ENCODE assay signal across 1 cellular context in the genomic region with DNA sequence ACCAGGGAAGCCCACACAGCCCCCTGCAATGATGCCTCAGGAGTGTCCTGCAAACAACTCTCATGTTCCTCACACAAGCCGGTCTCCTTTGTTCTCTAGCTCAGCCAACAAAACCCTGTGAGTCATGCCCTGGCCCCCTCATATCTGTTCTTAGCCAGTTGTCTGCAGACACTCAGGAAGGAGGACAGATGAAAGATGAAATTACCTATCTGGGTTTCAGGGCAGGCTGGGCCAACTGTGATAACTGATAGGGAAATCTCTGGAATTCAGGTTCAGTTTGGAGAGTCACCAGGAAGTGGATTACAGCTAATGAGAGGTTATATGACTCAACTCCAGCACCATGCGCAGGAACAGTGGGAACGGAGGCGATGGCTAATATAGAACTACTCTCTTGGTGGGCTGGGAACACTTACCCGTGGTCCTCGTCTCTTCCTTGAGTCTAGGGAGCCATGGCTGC.
TF ChIP-seq lines count a peak whose summit lies in the region.

No MANE protein-coding gene starts in this region.

TF ChIP-seq in K562, 482 proteins besides CTCF, POLR2A, EP300 and RAD21 (continued from another document and continues in another):
- TF ChIP-seq, protein P1, sequence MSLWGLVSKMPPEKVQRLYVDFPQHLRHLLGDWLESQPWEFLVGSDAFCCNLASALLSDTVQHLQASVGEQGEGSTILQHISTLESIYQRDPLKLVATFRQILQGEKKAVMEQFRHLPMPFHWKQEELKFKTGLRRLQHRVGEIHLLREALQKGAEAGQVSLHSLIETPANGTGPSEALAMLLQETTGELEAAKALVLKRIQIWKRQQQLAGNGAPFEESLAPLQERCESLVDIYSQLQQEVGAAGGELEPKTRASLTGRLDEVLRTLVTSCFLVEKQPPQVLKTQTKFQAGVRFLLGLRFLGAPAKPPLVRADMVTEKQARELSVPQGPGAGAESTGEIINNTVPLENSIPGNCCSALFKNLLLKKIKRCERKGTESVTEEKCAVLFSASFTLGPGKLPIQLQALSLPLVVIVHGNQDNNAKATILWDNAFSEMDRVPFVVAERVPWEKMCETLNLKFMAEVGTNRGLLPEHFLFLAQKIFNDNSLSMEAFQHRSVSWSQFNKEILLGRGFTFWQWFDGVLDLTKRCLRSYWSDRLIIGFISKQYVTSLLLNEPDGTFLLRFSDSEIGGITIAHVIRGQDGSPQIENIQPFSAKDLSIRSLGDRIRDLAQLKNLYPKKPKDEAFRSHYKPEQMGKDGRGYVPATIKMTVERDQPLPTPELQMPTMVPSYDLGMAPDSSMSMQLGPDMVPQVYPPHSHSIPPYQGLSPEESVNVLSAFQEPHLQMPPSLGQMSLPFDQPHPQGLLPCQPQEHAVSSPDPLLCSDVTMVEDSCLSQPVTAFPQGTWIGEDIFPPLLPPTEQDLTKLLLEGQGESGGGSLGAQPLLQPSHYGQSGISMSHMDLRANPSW (CRISPR knock-in tag; IDR thresholded peaks at IDR 0.05): no peak
- TF ChIP-seq MEF2D (tag; conservative IDR thresholded peaks at IDR 0.05; ENCODE audit: low read depth) (no peak; the same call in 1 of the 2 replicates), ZSCAN29 (IDR thresholded peaks at IDR 0.05) (no peak), NCOA2 (IDR thresholded peaks at IDR 0.05; ENCODE audit: partially characterized antibody in 2 of 2) (peak; percentile 84 to 86), EGR1 (conservative IDR thresholded peaks at IDR 0.05) (peak; percentile 61), POLR3A (IDR thresholded peaks at IDR 0.05; ENCODE audit: borderline replicate concordance, extremely low read depth, insufficient read depth, insufficient read length) (no peak), GATAD2B (IDR thresholded peaks at IDR 0.05; ENCODE audit: borderline replicate concordance) (peak; percentile 96), HOXB6 (CRISPR knock-in tag; IDR thresholded peaks at IDR 0.05; ENCODE audit: borderline replicate concordance) (no peak), FOSL1 (tag; conservative IDR thresholded peaks at IDR 0.05) (peak; percentile 99), CHD2 (IDR thresholded peaks at IDR 0.05; ENCODE audit: low read depth, low read length) (no peak; the same call in 1 of the 2 replicates), ETV1 (tag; conservative IDR thresholded peaks at IDR 0.05; ENCODE audit: low read depth) (peak; percentile 82), ZNF146 (CRISPR knock-in tag; IDR thresholded peaks at IDR 0.05; ENCODE audit: unreplicated experiment) (no peak), TRIM24 (IDR thresholded peaks at IDR 0.05) (peak; percentile 98), ZNF239 (CRISPR knock-in tag; IDR thresholded peaks at IDR 0.05) (peak; percentile 62), ZNF584 (CRISPR knock-in tag; IDR thresholded peaks at IDR 0.05; ENCODE audit: low read depth) (0 out of 2 replicates have a peak, but pooled peaks have one; percentile 47), ZBTB40 (IDR thresholded peaks at IDR 0.05) (no peak), ZBTB40 (CRISPR knock-in tag; IDR thresholded peaks at IDR 0.05) (no peak), ZNF24 (IDR thresholded peaks at IDR 0.05) (peak; percentile 64; the same call in 1 of the 2 replicates), MTA1 (IDR thresholded peaks at IDR 0.05; ENCODE audit: borderline replicate concordance) (peak; percentile 91), CBFB (CRISPR knock-in tag; IDR thresholded peaks at IDR 0.05) (no peak), E2F3 (CRISPR knock-in tag; IDR thresholded peaks at IDR 0.05) (no peak), ZBTB1 (CRISPR knock-in tag; IDR thresholded peaks at IDR 0.05; ENCODE audit: borderline replicate concordance, low read depth) (no peak), ZFP36 (IDR thresholded peaks at IDR 0.05; ENCODE audit: low read depth, low read length, partially characterized antibody) (no peak), SPI1 (IDR thresholded peaks at IDR 0.05; ENCODE audit: borderline replicate concordance, low read depth, low read length) (0 out of 2 replicates have a peak, but pooled peaks have one; percentile 45), TCFL5 (CRISPR knock-in tag; conservative IDR thresholded peaks at IDR 0.05) (no peak), ZNF354B (CRISPR knock-in tag; IDR thresholded peaks at IDR 0.05) (no peak), MTA2 (IDR thresholded peaks at IDR 0.05; ENCODE audit: low read depth) (peak; percentile 99), ARNT (IDR thresholded peaks at IDR 0.05) (peak; percentile 92 to 95; a peak in 3 of 4 replicates), ZBTB49 (CRISPR knock-in tag; IDR thresholded peaks at IDR 0.05; ENCODE audit: borderline replicate concordance) (no peak), TEAD4 (IDR thresholded peaks at IDR 0.05; ENCODE audit: low read length) (peak; percentile 100), TEAD4 (CRISPR knock-in tag; IDR thresholded peaks at IDR 0.05; ENCODE audit: borderline replicate concordance) (no peak), TAL1 (IDR thresholded peaks at IDR 0.05) (peak; percentile 99)
- TF ChIP-seq, protein P2, sequence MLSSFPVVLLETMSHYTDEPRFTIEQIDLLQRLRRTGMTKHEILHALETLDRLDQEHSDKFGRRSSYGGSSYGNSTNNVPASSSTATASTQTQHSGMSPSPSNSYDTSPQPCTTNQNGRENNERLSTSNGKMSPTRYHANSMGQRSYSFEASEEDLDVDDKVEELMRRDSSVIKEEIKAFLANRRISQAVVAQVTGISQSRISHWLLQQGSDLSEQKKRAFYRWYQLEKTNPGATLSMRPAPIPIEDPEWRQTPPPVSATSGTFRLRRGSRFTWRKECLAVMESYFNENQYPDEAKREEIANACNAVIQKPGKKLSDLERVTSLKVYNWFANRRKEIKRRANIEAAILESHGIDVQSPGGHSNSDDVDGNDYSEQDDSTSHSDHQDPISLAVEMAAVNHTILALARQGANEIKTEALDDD (IDR thresholded peaks at IDR 0.05): peak; percentile 70; the same call in 1 of the 2 replicates
- TF ChIP-seq, protein P3, sequence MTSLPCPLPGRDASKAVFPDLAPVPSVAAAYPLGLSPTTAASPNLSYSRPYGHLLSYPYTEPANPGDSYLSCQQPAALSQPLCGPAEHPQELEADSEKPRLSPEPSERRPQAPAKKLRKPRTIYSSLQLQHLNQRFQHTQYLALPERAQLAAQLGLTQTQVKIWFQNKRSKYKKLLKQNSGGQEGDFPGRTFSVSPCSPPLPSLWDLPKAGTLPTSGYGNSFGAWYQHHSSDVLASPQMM (CRISPR knock-in tag; IDR thresholded peaks at IDR 0.05): no peak
- TF ChIP-seq, protein P4, sequence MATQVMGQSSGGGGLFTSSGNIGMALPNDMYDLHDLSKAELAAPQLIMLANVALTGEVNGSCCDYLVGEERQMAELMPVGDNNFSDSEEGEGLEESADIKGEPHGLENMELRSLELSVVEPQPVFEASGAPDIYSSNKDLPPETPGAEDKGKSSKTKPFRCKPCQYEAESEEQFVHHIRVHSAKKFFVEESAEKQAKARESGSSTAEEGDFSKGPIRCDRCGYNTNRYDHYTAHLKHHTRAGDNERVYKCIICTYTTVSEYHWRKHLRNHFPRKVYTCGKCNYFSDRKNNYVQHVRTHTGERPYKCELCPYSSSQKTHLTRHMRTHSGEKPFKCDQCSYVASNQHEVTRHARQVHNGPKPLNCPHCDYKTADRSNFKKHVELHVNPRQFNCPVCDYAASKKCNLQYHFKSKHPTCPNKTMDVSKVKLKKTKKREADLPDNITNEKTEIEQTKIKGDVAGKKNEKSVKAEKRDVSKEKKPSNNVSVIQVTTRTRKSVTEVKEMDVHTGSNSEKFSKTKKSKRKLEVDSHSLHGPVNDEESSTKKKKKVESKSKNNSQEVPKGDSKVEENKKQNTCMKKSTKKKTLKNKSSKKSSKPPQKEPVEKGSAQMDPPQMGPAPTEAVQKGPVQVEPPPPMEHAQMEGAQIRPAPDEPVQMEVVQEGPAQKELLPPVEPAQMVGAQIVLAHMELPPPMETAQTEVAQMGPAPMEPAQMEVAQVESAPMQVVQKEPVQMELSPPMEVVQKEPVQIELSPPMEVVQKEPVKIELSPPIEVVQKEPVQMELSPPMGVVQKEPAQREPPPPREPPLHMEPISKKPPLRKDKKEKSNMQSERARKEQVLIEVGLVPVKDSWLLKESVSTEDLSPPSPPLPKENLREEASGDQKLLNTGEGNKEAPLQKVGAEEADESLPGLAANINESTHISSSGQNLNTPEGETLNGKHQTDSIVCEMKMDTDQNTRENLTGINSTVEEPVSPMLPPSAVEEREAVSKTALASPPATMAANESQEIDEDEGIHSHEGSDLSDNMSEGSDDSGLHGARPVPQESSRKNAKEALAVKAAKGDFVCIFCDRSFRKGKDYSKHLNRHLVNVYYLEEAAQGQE (CRISPR knock-in tag; IDR thresholded peaks at IDR 0.05; ENCODE audit: low read depth): no peak
- TF ChIP-seq, protein P5, sequence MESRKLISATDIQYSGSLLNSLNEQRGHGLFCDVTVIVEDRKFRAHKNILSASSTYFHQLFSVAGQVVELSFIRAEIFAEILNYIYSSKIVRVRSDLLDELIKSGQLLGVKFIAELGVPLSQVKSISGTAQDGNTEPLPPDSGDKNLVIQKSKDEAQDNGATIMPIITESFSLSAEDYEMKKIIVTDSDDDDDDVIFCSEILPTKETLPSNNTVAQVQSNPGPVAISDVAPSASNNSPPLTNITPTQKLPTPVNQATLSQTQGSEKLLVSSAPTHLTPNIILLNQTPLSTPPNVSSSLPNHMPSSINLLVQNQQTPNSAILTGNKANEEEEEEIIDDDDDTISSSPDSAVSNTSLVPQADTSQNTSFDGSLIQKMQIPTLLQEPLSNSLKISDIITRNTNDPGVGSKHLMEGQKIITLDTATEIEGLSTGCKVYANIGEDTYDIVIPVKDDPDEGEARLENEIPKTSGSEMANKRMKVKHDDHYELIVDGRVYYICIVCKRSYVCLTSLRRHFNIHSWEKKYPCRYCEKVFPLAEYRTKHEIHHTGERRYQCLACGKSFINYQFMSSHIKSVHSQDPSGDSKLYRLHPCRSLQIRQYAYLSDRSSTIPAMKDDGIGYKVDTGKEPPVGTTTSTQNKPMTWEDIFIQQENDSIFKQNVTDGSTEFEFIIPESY (CRISPR knock-in tag; IDR thresholded peaks at IDR 0.05): no peak
